8 cellular contexts compared by ENCODE assay signal in the genomic region with DNA sequence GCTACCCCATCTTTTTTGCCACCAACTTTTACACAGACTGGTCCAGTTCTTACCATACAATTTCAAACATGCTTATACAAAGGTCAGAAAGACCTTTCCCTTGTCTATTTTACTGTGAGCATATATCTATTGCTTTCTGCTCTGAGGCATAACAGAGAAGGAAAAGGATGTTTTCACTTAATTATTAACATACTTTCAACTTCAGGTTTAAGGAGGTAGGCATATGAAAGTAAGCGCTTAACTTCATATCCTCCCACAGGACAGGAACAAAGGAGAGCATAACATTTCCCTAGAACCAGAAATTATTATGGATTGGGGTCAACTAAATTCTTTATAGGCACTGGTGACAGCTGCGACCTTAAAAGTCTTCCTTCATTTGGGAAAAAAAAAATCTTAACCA. TPM values are rescaled to one million over a fixed set of nuclear protein-coding genes. Genes with fewer than 3 reads are reported as not detected.
DNase-seq lines count a peak whose midpoint lies in the region; ATAC-seq, FAIRE-seq and TF ChIP-seq lines count a peak whose summit lies in the region.

No MANE protein-coding gene starts in this region.

- H3K4me3 ChIP-seq in GM08714 (ENCODE audit: low read length) (peak overlapping the region; percentile 88), colonic mucosa (peak overlapping the region; percentile 46), pancreas (peak overlapping the region; percentile 40 to 85 (median 63))

- ATAC-seq in HG03354 (IDR thresholded peaks at IDR 0.05; ENCODE audit: poor library complexity, severe bottlenecking, unreplicated experiment) = peak; percentile 41
- no peak for ATAC-seq in pancreas
- ATAC-seq in HG02571 (IDR thresholded peaks at IDR 0.05; ENCODE audit: unreplicated experiment) = no peak

- H3K4me1 ChIP-seq in colonic mucosa = no peaks in the 10 kb centered on the region
- peaks cover 0 to 7% (median 7%) of the 10 kb centered on the region in 3 donors for H3K4me1 ChIP-seq in pancreas

- no peak overlapping the region for H3K9ac ChIP-seq in colonic mucosa (ENCODE audit: low read depth in 2 of 2, low read length in 2 of 2)

- TF ChIP-seq CTCF in colonic mucosa (IDR thresholded peaks at IDR 0.05) (no peak), pancreas (IDR thresholded peaks at IDR 0.05) (no peak), GM10266 (IDR thresholded peaks at IDR 0.05; ENCODE audit: control insufficient read depth, insufficient read depth, low read depth, missing control alignments) (no peak)

- H3K27ac ChIP-seq in colonic mucosa = no peak overlapping the region
- peak overlapping the region in 1 of 4 donors; percentile 66 for H3K27ac ChIP-seq in pancreas

- WGBS in pancreas, 2 donors = 64 to 66% methylated on average over 2 of the region's 2 CpGs

- H3K27me3 ChIP-seq in colonic mucosa (no peaks in the 10 kb centered on the region), pancreas (no peaks in the 10 kb centered on the region)

- FAIRE-seq in pancreas (lab: Jason Lieb, UNC) = no peak

- intact Hi-C loops in colonic mucosa (cut with DNase I) = no loop called here
- intact Hi-C loops in pancreas (cut with DNase I) = no loop called here

- no peak for DNase-seq in colonic mucosa
- no peak for DNase-seq in pancreas
- DNase-seq in AG20443 (ENCODE audit: low spot score) = no peak
- no peak for DNase-seq in GM10266 (ENCODE audit: extremely low spot score)
- DNase-seq in UCSD-AML1 (lab: John Stamatoyannopoulos, UW; ENCODE audit: unreplicated experiment) = no peak

- H3K9me3 ChIP-seq in colonic mucosa (no peaks in the 10 kb centered on the region), pancreas (no peaks in the 10 kb centered on the region)

- H3K36me3 ChIP-seq in colonic mucosa (no peaks in the 10 kb centered on the region), pancreas (no peaks in the 10 kb centered on the region)

RNA-seq across cellular contexts. Expression of a gene that starts 1.1 kb away (rescaled TPM):
- total RNA-seq in colonic mucosa (10 to 100 TPM; 12.4 to 13.5 TPM), pancreas (10 to 100 TPM; 10.5 to 21.5 (median 15.1) TPM)
- polyA plus RNA-seq in pancreas = 10 to 100 TPM; 14.5 to 28.0 TPM

RNA-seq across cellular contexts. Expression of a gene that starts 14.5 kb away (rescaled TPM):
- total RNA-seq in colonic mucosa = under 1 TPM; 0.07 to 0.16 TPM
- total RNA-seq in pancreas = under 1 TPM in 2 of 6 donors, not detected in 4; 0.06 to 0.09 TPM
- under 1 TPM; 0.15 to 0.73 TPM for polyA plus RNA-seq in pancreas

RNA-seq across cellular contexts. Expression of a gene that starts 29.1 kb away (rescaled TPM):
- total RNA-seq in colonic mucosa = not detected
- total RNA-seq in pancreas = under 1 TPM in 2 of 6 donors, not detected in 4; 0.03 to 0.23 TPM
- under 1 TPM in 1 of 2 donors, not detected in 1; 0.05 TPM for polyA plus RNA-seq in pancreas

RNA-seq across cellular contexts. Expression of a gene that starts 56.2 kb away (rescaled TPM):
- total RNA-seq in colonic mucosa (not detected), pancreas (not detected)
- under 1 TPM in 1 of 2 donors, not detected in 1; 0.19 TPM for polyA plus RNA-seq in pancreas
